ENCODE assay signal across 19 cellular contexts in the genomic region with DNA sequence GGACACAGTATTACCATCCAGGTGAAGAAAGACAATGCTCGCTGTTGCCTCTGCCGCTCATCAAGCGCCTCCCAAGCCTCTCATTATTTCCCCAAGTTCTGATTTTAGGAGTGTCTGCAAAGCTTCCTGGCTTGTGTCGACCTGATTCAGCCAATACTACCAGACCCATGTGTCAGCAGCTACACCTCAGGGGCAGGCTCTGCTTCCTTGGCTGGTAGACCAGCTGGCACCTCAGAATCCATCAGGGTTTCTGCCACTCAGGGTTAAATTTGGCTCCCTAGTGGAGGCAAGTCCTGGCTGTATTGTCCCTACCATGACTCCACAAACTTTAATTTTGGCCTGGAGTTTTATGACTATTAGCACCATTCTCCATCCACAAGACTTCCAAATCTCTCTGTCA. TPM values are rescaled to one million over a fixed set of nuclear protein-coding genes. Genes with fewer than 3 reads are reported as not detected.
A peak's percentile ranks its signal among the peaks of the same experiment; 100 is the strongest.
DNase-seq lines count a peak whose midpoint lies in the region; ATAC-seq and TF ChIP-seq lines count a peak whose summit lies in the region.
"Had no signal": no experiment of that assay in that cellular context is flagged by ENCODE, and none has a peak within 500 bp of the region (broad histone marks: within the 10 kb centered on the region; RNA-seq: fewer than 3 reads in every experiment).

No MANE protein-coding gene starts in this region.

- no peaks in the 10 kb centered on the region for H3K9me3 ChIP-seq in GM23248 (ENCODE audit: low read depth)
- H3K9me3 ChIP-seq: HAP-1 had no signal

- H3K27ac ChIP-seq in GM23248, result no peak overlapping the region

- H3K9me2 ChIP-seq in GM23248 (ENCODE audit: insufficient read depth), result no peaks in the 10 kb centered on the region

- DNase-seq in GM23248 (peak; percentile 25), NCI-H446 treated with DMSO at 0.1 percent for 48 hours (lab: John Stamatoyannopoulos, UW) (peak; percentile 45), kidney tubule cell (ENCODE audit: low spot score) (peak; percentile 12), NAMALWA (ENCODE audit: low spot score) (no peak), GM10266 (ENCODE audit: extremely low spot score) (no peak)
- DNase-seq: ACHN; C1 segment of cervical spinal cord; Calu3; CD4-positive, alpha-beta T cell; DMS153; DMS79 treated with DMSO at 0.1 percent for 48 hours; EL; HFFc6 had no signal

- no peak overlapping the region for H3K4me2 ChIP-seq in GM23248 (ENCODE audit: unreplicated experiment)

- WGBS in GM23248 (ENCODE audit: low coverage in 1 of 2, low lambda C conversion rate in 2 of 2, missing lambda C conversion rate in 2 of 2), 2 experiments, result 80 to 87% methylated on average over 4 of the region's 4 CpGs

- H3F3A ChIP-seq in GM23248 (ENCODE audit: insufficient read depth), result no peaks in the 10 kb centered on the region

- H3K36me3 ChIP-seq in GM23248 (ENCODE audit: low read depth), result no peaks in the 10 kb centered on the region
- H3K36me3 ChIP-seq: HAP-1 had no signal

- ATAC-seq in esophagus mucosa, result peak; percentile 83
- ATAC-seq in activated CD4-positive, CD25-positive, alpha-beta regulatory T cell treated with anti-CD3 and anti-CD28 coated beads, Interleukin-2, amount 50 U/mL, for 24 hours, result no peak
- ATAC-seq: HepG2 had no signal

- in situ Hi-C loops in GM23248 (cut with MboI), result no loop called here

- no peak overlapping the region for H3K9ac ChIP-seq in GM23248

- no peaks in the 10 kb centered on the region for H3K79me2 ChIP-seq in GM23248 (ENCODE audit: insufficient read depth)

- H3K4me1 ChIP-seq in GM23248 (ENCODE audit: insufficient read depth), result peaks cover 10% of the 10 kb centered on the region
- H3K4me1 ChIP-seq: HAP-1 had no signal

- TF ChIP-seq CTCF in GM10266 (IDR thresholded peaks at IDR 0.05; ENCODE audit: control insufficient read depth, insufficient read depth, low read depth, missing control alignments), result no peak

- H4K20me1 ChIP-seq in GM23248 (ENCODE audit: insufficient read depth), result no peaks in the 10 kb centered on the region

- no peak overlapping the region for H2AFZ ChIP-seq in GM23248

- H3K27me3 ChIP-seq in GM23248 (replicated peaks; ENCODE audit: insufficient read depth), result peaks cover 5% of the 10 kb centered on the region

- H3K4me3 ChIP-seq in GM23248, result no peak overlapping the region
- H3K4me3 ChIP-seq: HAP-1 had no signal

RNA-seq across cellular contexts. Expression of gene SUSD4, which starts 35.4 kb away (rescaled TPM):
- total RNA-seq in GM23248 (2014; rRNA removed; shearing (Covaris generic)), result 2.0 and 3.9 TPM in 2 replicates
- 0.49 and 1.1 TPM in 2 replicates for polyA plus RNA-seq in GM23248 (2016; fragmentation: Nextera tagmentation; extraction: Ambion mirVana)
- 42.2 TPM for total RNA-seq in esophagus mucosa
- total RNA-seq: A172, B cell, HepG2 had no signal
- polyA plus RNA-seq: HepG2 had no signal

Comparison
In these comparisons a context has a peak if more than half of its experiments do, and no peak if none do; other contexts are left out.
1. DNase-seq: peak in GM23248 (single experiment), NCI-H446 treated with DMSO at 0.1 percent for 48 hours (single experiment) and kidney tubule cell (single experiment); none in NAMALWA (single experiment) and GM10266 (single experiment).